In genomic region chr5:154737667-154738320, GRCh38 we compare ENCODE assay signal across 1 cellular context.
TF ChIP-seq lines count a peak whose summit lies in the region.

No MANE protein-coding gene starts in this region.

TF ChIP-seq in HCT116, 20 proteins besides CTCF, POLR2A, EP300 and RAD21:
- TF ChIP-seq ZBTB33 (IDR thresholded peaks at IDR 0.05; ENCODE audit: extremely low read depth, insufficient replicate concordance, low read length) (no peak), YY1 (IDR thresholded peaks at IDR 0.05; ENCODE audit: extremely low read depth, insufficient replicate concordance, low read depth, low read length) (no peak), ZFX (IDR thresholded peaks at IDR 0.05) (no peak), EZH2 (IDR thresholded peaks at IDR 0.05) (no peak)
